8 cellular contexts compared by ENCODE assay signal in genomic region chr7:5273866-5274381, GRCh38. TPM values are rescaled to one million over a fixed set of nuclear protein-coding genes. Genes with fewer than 3 reads are reported as not detected.
DNase-seq lines count a peak whose midpoint lies in the region; ATAC-seq, FAIRE-seq and TF ChIP-seq lines count a peak whose summit lies in the region.
"Not testable (repeated sequence)": the region's sequence is repeated elsewhere in the genome, so short reads cannot be mapped to it uniquely, and the experiment has no call there.

No MANE protein-coding gene starts in this region.

- H4K20me1 ChIP-seq in K562 (replicated peaks; ENCODE audit: control insufficient read depth, insufficient read depth, low read length); osteoblast (ENCODE audit: insufficient read depth, low read length): not testable (repeated sequence)

- peaks cover 9 to 49% of the 10 kb centered on the region in 2 experiments; a peak in 4 of 5 replicates for H3K27me3 ChIP-seq in K562 (ENCODE audit: control insufficient read depth in 2 of 2, insufficient read depth in 2 of 2, low read length in 2 of 2)
- H3K27me3 ChIP-seq in osteoblast (ENCODE audit: insufficient read depth, low read length); upper lobe of right lung: not testable (repeated sequence)

- 8% methylated on average over 9 of the region's 16 CpGs for WGBS in K562 (ENCODE audit: insufficient coverage, low coverage, missing lambda C conversion rate)

- H3K4me3 ChIP-seq in K562; osteoblast (ENCODE audit: insufficient read depth, low read length); upper lobe of right lung: not testable (repeated sequence)

- peaks cover 0 to 16% of the 10 kb centered on the region in 2 experiments; a peak in 1 of 5 replicates for H3K4me1 ChIP-seq in K562 (replicated peaks in 1 of 2; ENCODE audit: control insufficient read depth in 2 of 2, insufficient read depth in 2 of 2, low read length in 2 of 2)
- H3K4me1 ChIP-seq in osteoblast (ENCODE audit: insufficient read depth, low read length); upper lobe of right lung: not testable (repeated sequence)

- not testable (repeated sequence) for H3K9me3 ChIP-seq in K562 (replicated peaks; ENCODE audit: control insufficient read depth, insufficient read depth, low read depth, low read length); osteoblast (ENCODE audit: low read depth, low read length); upper lobe of right lung

- CTCF ChIA-PET in K562 (lab: Yijun Ruan, JAX; ENCODE audit: low intra/inter-chr PET ratio) = not testable (repeated sequence)

- H2AFZ ChIP-seq in K562 (ENCODE audit: low read depth, low read length); osteoblast (ENCODE audit: low read length): not testable (repeated sequence)

- in situ Hi-C loops in K562 (cut with MboI) = not testable (repeated sequence)

- H3K9ac ChIP-seq in K562 (ENCODE audit: insufficient read depth in 1 of 2, low read depth in 2 of 2, low read length in 2 of 2) = not testable (repeated sequence)

- not testable (repeated sequence) for FAIRE-seq in K562 (lab: Jason Lieb, UNC)

- not testable (repeated sequence) for H3K9me1 ChIP-seq in K562 (ENCODE audit: control insufficient read depth, insufficient read depth, low read length)

- ATAC-seq in K562 = not testable (repeated sequence)
- ATAC-seq in left colon = peak; percentile 78
- peak; percentile 25 for ATAC-seq in upper lobe of right lung

- POLR2A ChIA-PET in K562 (lab: Yijun Ruan, JAX) = not testable (repeated sequence)

- H3K4me2 ChIP-seq in K562 (ENCODE audit: insufficient read depth, low read length); osteoblast (ENCODE audit: insufficient read depth, low read length): not testable (repeated sequence)

- intact Hi-C loops in K562 (cut with micrococcal nuclease); left colon (cut with DNase I, micrococcal nuclease); upper lobe of right lung (cut with DNase I): not testable (repeated sequence)

- not testable (repeated sequence) for H3K27ac ChIP-seq in K562 (ENCODE audit: extremely low read depth, low read depth, low read length); osteoblast (ENCODE audit: low read depth, low read length); upper lobe of right lung

- not testable (repeated sequence) for TF ChIP-seq CTCF in K562 (IDR thresholded peaks at IDR 0.05 in 2 of 3, conservative IDR thresholded peaks at IDR 0.05 in 1 of 3; ENCODE audit: insufficient read depth in 2 of 3, low read depth in 1 of 3, low read length in 3 of 3); osteoblast (IDR thresholded peaks at IDR 0.05; ENCODE audit: extremely low read depth, low read depth, low read length); upper lobe of right lung (IDR thresholded peaks at IDR 0.05)

- not testable (repeated sequence) for BruUV-seq in K562 (replicated peaks; lab: Mats Ljungman, UMichigan)

- not testable (repeated sequence) for TF ChIP-seq RAD21 in K562 (CRISPR knock-in tag; conservative IDR thresholded peaks at IDR 0.05 in 1 of 2, IDR thresholded peaks at IDR 0.05 in 1 of 2)

- TF ChIP-seq EP300 in K562 (IDR thresholded peaks at IDR 0.05; ENCODE audit: low read length) = not testable (repeated sequence)

- H3K79me2 ChIP-seq in K562 (ENCODE audit: control insufficient read depth, insufficient read depth, low read length); osteoblast (ENCODE audit: insufficient read depth, low read length): not testable (repeated sequence)

- TF ChIP-seq POLR2A in K562 (conservative IDR thresholded peaks at IDR 0.05) = not testable (repeated sequence)

- peak; percentile 93 for DNase-seq in COLO668 (lab: John Stamatoyannopoulos, UW; ENCODE audit: unreplicated experiment)
- peak; percentile 75 for DNase-seq in NCI-H1092 treated with DMSO at 0.1 percent for 48 hours (lab: John Stamatoyannopoulos, UW)
- peak; percentile 24 for DNase-seq in NCI-H2107 treated with DMSO at 0.1 percent for 48 hours (lab: John Stamatoyannopoulos, UW; ENCODE audit: unreplicated experiment)
- DNase-seq in NCI-H69 (lab: John Stamatoyannopoulos, UW) = peak; percentile 79
- not testable (repeated sequence) for DNase-seq in K562 (ENCODE audit: extremely low read depth in 1 of 4, low spot score in 3 of 4); upper lobe of right lung
- peak; percentile 54 to 57 for DNase-seq in left colon
- peak; percentile 72 for DNase-seq in osteoblast (ENCODE audit: insufficient read length, low spot score, missing footprints)

- H3K36me3 ChIP-seq in K562 (ENCODE audit: control insufficient read depth, insufficient read depth, low read length); osteoblast (ENCODE audit: insufficient read depth, low read length); upper lobe of right lung: not testable (repeated sequence)

RNA-seq across cellular contexts. Expression of gene SLC29A4, which starts 8.8 kb away (rescaled TPM):
- total RNA-seq in K562 (2011; cell fraction: chromatin; rRNA removed; ENCODE audit: low replicate concordance) = 2.7 and 9.3 TPM in 2 replicates
- total RNA-seq in K562 (2011; cell fraction: nucleolus; rRNA removed) = 2.4 and 3.3 TPM in 2 replicates
- 3.4 and 3.6 TPM in 2 replicates for total RNA-seq in K562 (2011; cell fraction: nucleoplasm; rRNA removed)
- 0.77 and 2.3 TPM in 2 replicates for total RNA-seq in K562 (2014; rRNA removed)
- total RNA-seq in K562 (2014; rRNA removed; fragmentation: Illumina TruSeq; extraction: Trizol) = 0.03 and 0.29 TPM in 2 replicates
- total RNA-seq in K562 (2015; rRNA removed; fragmentation: Illumina TruSeq; extraction: Trizol) = 0.14 and 0.19 TPM in 2 replicates
- total RNA-seq in K562 (2021) = 1.2 and 1.4 TPM in 2 replicates
- polyA plus RNA-seq in K562 (2011; rRNA removed) = 1.1 and 1.2 TPM in 2 replicates
- polyA plus RNA-seq in K562 (2011; cell fraction: cytosol; rRNA removed) = 0.80 and 4.7 TPM in 2 replicates
- polyA plus RNA-seq in K562 (2011; cell fraction: nucleus; rRNA removed) = 1.7 and 4.8 TPM in 2 replicates
- 0.60 and 0.78 TPM in 2 replicates for polyA plus RNA-seq in K562 (2012)
- polyA plus RNA-seq in K562 (2014; fragmentation: Illumina TruSeq; extraction: Trizol) = 0.37 and 1.1 TPM in 2 replicates
- under 1 TPM; 0.01 to 0.03 TPM for polyA plus RNA-seq in K562 (2014; fragmentation: Nextera tagmentation; extraction: Ambion mirVana)
- polyA plus RNA-seq in K562 (2014; rRNA removed) = 0.82 and 1.2 TPM in 2 replicates
- 0.36 and 2.3 TPM in 2 replicates for polyA minus RNA-seq in K562 (2011; rRNA and poly(A)+ RNA removed)
- polyA minus RNA-seq in K562 (2011; cell fraction: cytosol; rRNA and poly(A)+ RNA removed) = 0.86 and 4.1 TPM in 2 replicates
- polyA minus RNA-seq in K562 (2011; cell fraction: nucleus; rRNA and poly(A)+ RNA removed) = 0.44 and 0.54 TPM in 2 replicates
- 10 to 100 TPM in 1 of 2 donors, 1 to 10 TPM in 1; 3.2 to 23.4 TPM for total RNA-seq in left colon
- 0.88 and 1.1 TPM in 2 replicates for total RNA-seq in osteoblast
- total RNA-seq in upper lobe of right lung = 0.98 TPM
